In the genomic region with DNA sequence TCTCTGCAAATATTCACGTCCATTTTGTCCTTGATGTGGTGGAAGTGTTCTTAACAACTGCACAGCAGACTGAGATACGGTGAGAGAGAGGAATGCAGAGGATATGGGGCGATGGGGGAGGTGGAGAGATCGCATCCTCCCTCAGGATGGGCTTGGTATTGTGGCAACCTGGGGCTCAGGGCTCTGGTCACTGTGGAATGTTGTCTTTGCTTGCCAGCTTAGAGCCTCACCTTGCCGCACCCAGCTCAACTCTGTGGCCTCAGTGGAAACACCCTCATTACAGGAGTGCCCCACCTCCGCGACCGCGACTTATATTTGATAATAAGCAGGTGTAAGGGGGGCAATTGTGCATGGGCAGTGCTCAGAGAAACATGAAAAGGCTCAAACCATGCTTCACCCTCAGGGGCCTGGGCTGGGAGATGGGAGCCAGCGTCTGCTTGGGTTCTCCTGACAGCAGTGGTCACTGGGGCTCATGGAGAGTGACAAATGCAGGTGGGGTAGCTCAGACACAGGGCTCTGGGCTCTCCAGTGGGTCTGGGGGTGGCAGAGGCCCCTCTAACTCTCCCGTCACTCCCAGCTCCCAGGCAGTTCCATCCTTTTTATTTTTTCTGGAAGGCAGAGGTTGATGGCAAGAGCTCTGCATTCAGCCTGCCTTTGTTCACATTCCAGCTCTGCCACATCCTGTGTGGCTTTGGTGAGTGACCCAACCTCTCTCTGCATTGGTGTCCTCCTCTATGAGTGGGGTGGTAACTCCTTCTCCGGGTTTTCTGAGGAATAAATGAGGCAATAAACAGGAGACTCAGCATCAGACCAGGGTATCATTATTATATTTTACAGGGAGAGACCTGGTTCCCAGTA, we compare ENCODE assay signal across 2 cellular contexts.
TF ChIP-seq lines count a peak whose summit lies in the region.

No MANE protein-coding gene starts in this region.

TF ChIP-seq in GM23338, 12 proteins besides CTCF, POLR2A, EP300 and RAD21 (continues in another document):
- TF ChIP-seq, protein P1, sequence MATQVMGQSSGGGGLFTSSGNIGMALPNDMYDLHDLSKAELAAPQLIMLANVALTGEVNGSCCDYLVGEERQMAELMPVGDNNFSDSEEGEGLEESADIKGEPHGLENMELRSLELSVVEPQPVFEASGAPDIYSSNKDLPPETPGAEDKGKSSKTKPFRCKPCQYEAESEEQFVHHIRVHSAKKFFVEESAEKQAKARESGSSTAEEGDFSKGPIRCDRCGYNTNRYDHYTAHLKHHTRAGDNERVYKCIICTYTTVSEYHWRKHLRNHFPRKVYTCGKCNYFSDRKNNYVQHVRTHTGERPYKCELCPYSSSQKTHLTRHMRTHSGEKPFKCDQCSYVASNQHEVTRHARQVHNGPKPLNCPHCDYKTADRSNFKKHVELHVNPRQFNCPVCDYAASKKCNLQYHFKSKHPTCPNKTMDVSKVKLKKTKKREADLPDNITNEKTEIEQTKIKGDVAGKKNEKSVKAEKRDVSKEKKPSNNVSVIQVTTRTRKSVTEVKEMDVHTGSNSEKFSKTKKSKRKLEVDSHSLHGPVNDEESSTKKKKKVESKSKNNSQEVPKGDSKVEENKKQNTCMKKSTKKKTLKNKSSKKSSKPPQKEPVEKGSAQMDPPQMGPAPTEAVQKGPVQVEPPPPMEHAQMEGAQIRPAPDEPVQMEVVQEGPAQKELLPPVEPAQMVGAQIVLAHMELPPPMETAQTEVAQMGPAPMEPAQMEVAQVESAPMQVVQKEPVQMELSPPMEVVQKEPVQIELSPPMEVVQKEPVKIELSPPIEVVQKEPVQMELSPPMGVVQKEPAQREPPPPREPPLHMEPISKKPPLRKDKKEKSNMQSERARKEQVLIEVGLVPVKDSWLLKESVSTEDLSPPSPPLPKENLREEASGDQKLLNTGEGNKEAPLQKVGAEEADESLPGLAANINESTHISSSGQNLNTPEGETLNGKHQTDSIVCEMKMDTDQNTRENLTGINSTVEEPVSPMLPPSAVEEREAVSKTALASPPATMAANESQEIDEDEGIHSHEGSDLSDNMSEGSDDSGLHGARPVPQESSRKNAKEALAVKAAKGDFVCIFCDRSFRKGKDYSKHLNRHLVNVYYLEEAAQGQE (IDR thresholded peaks at IDR 0.05; ENCODE audit: unreplicated experiment): no peak
- TF ChIP-seq EZH2phosphoT487 (IDR thresholded peaks at IDR 0.05; ENCODE audit: unreplicated experiment) (no peak), EZH2 (IDR thresholded peaks at IDR 0.05; ENCODE audit: low read depth, unreplicated experiment) (no peak), ZNF462 (CRISPR knock-in tag; IDR thresholded peaks at IDR 0.05) (no peak), STAT1 (IDR thresholded peaks at IDR 0.05; ENCODE audit: unreplicated experiment) (no peak), JUNB (IDR thresholded peaks at IDR 0.05; ENCODE audit: unreplicated experiment) (no peak)
- TF ChIP-seq, protein P2, sequence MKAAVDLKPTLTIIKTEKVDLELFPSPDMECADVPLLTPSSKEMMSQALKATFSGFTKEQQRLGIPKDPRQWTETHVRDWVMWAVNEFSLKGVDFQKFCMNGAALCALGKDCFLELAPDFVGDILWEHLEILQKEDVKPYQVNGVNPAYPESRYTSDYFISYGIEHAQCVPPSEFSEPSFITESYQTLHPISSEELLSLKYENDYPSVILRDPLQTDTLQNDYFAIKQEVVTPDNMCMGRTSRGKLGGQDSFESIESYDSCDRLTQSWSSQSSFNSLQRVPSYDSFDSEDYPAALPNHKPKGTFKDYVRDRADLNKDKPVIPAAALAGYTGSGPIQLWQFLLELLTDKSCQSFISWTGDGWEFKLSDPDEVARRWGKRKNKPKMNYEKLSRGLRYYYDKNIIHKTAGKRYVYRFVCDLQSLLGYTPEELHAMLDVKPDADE (IDR thresholded peaks at IDR 0.05): no peak

TF ChIP-seq in WTC11, 78 proteins besides CTCF, POLR2A, EP300 and RAD21 (continued from another document):
- TF ChIP-seq ERG (CRISPR knock-in tag; IDR thresholded peaks at IDR 0.05) (no peak), FOXK1 (CRISPR knock-in tag; IDR thresholded peaks at IDR 0.05) (no peak), NR2C2 (CRISPR knock-in tag; IDR thresholded peaks at IDR 0.05) (no peak), SMAD3 (CRISPR knock-in tag; IDR thresholded peaks at IDR 0.05; ENCODE audit: borderline replicate concordance) (no peak), GRHL2 (CRISPR knock-in tag; IDR thresholded peaks at IDR 0.05; ENCODE audit: insufficient replicate concordance, severe bottlenecking) (no peak), SOX15 (CRISPR knock-in tag; IDR thresholded peaks at IDR 0.05) (no peak), CBFB (CRISPR knock-in tag; IDR thresholded peaks at IDR 0.05; ENCODE audit: low read depth) (no peak), FOXP4 (CRISPR knock-in tag; IDR thresholded peaks at IDR 0.05) (no peak), ETV6 (CRISPR knock-in tag; IDR thresholded peaks at IDR 0.05) (no peak)
- TF ChIP-seq, protein P3, sequence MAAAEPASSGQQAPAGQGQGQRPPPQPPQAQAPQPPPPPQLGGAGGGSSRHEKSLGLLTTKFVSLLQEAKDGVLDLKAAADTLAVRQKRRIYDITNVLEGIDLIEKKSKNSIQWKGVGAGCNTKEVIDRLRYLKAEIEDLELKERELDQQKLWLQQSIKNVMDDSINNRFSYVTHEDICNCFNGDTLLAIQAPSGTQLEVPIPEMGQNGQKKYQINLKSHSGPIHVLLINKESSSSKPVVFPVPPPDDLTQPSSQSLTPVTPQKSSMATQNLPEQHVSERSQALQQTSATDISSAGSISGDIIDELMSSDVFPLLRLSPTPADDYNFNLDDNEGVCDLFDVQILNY (CRISPR knock-in tag; IDR thresholded peaks at IDR 0.05): no peak
- TF ChIP-seq, protein P4, sequence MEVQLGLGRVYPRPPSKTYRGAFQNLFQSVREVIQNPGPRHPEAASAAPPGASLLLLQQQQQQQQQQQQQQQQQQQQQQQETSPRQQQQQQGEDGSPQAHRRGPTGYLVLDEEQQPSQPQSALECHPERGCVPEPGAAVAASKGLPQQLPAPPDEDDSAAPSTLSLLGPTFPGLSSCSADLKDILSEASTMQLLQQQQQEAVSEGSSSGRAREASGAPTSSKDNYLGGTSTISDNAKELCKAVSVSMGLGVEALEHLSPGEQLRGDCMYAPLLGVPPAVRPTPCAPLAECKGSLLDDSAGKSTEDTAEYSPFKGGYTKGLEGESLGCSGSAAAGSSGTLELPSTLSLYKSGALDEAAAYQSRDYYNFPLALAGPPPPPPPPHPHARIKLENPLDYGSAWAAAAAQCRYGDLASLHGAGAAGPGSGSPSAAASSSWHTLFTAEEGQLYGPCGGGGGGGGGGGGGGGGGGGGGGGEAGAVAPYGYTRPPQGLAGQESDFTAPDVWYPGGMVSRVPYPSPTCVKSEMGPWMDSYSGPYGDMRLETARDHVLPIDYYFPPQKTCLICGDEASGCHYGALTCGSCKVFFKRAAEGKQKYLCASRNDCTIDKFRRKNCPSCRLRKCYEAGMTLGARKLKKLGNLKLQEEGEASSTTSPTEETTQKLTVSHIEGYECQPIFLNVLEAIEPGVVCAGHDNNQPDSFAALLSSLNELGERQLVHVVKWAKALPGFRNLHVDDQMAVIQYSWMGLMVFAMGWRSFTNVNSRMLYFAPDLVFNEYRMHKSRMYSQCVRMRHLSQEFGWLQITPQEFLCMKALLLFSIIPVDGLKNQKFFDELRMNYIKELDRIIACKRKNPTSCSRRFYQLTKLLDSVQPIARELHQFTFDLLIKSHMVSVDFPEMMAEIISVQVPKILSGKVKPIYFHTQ (CRISPR knock-in tag; IDR thresholded peaks at IDR 0.05): no peak
TF ChIP-seq in WTC11: peak in this region for 0.
